8 cellular contexts compared by ENCODE assay signal in the genomic region with DNA sequence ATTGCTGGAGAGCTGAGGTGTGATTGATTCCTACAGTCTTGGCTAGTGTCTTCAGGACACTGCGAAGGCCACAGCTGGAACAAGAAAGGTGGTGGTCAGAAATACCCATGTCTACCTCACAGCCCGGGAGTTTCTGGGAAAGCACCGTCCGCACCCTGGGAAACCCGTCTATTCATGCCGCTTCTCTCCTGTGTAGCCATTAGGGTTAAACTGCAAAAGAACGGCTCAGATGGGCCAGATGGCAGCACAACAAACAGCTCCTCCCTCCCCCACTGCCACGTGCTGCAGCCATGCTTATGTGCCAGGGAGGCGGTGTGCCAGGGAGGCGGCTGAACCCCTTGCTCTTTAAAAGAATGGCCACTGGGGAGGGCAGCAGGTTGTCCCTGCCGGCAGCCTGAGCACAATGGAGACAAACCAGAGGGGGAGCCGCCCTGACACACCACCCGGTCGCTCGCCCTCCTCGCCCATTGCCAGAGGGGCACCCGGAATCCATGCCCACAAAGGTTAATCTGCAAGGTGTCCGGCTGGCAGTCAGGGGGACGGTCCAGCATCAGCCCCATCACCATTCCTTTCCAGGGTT.
DNase-seq lines count a peak whose midpoint lies in the region; ATAC-seq and TF ChIP-seq lines count a peak whose summit lies in the region.

No MANE protein-coding gene starts in this region.

- H3K27me3 Mint-ChIP-seq in activated CD8-positive, alpha-beta T cell treated with anti-CD3 and anti-CD28 coated beads for 36 hours, result no peaks in the 10 kb centered on the region

- CTCF ChIA-PET in activated CD8-positive, alpha-beta T cell treated with anti-CD3 and anti-CD28 coated beads for 36 hours (lab: Charles Lee), result interaction anchor here (0.8 to 3.1 kb wide), 11 partner anchors 8 to 83 kb away, joined by 3 to 16 read pairs (median 4); no protein-coding TSS in a partner anchor

- DNase-seq in GM03348 (ENCODE audit: low spot score) (peak; percentile 80), NCI-H1694 treated with DMSO at 0.1 percent for 48 hours (lab: John Stamatoyannopoulos, UW) (peak; percentile 94), foreskin keratinocyte (peak in 1 of 2 donors; percentile 30), occipital lobe (lab: John Stamatoyannopoulos, UW) (peak; percentile 89)
- peak; percentile 61 for DNase-seq in activated CD8-positive, alpha-beta T cell treated with anti-CD3 and anti-CD28 coated beads for 36 hours

- peak overlapping the region; percentile 56 for H3K27ac ChIP-seq in foreskin keratinocyte

- H3K36me3 Mint-ChIP-seq in activated CD8-positive, alpha-beta T cell treated with anti-CD3 and anti-CD28 coated beads for 36 hours (ENCODE audit: low read depth), result peaks cover 5% of the 10 kb centered on the region

- POLR2A ChIA-PET in activated CD8-positive, alpha-beta T cell treated with anti-CD3 and anti-CD28 coated beads for 36 hours (lab: Charles Lee), result interaction anchor here (0.6 to 4.8 kb wide), 8 partner anchors 7 to 38 kb away, joined by 3 to 27 read pairs (median 4); no protein-coding TSS in a partner anchor

- no peaks in the 10 kb centered on the region for H3K9me3 Mint-ChIP-seq in activated CD8-positive, alpha-beta T cell treated with anti-CD3 and anti-CD28 coated beads for 36 hours

- peaks cover 87% of the 10 kb centered on the region for H3K4me1 Mint-ChIP-seq in activated CD8-positive, alpha-beta T cell treated with anti-CD3 and anti-CD28 coated beads for 36 hours (ENCODE audit: low read depth)

- TF ChIP-seq CTCF in activated CD8-positive, alpha-beta T cell treated with anti-CD3 and anti-CD28 coated beads for 36 hours (IDR thresholded peaks at IDR 0.05), result no peak
- TF ChIP-seq CTCF in foreskin keratinocyte (conservative IDR thresholded peaks at IDR 0.05), result no peak

- H3K4me1 ChIP-seq in foreskin keratinocyte, result peaks cover 20% of the 10 kb centered on the region

- no peak for ATAC-seq in activated CD8-positive, alpha-beta T cell treated with anti-CD3 and anti-CD28 coated beads for 36 hours
- ATAC-seq in foreskin keratinocyte (peak; percentile 65), HG03460 (IDR thresholded peaks at IDR 0.05; ENCODE audit: unreplicated experiment) (no peak), GM21360 (IDR thresholded peaks at IDR 0.05; ENCODE audit: unreplicated experiment) (no peak)
- ATAC-seq in activated CD4-positive, CD25-positive, alpha-beta regulatory T cell treated with anti-CD3 and anti-CD28 coated beads, Interleukin-2, amount 50 U/mL, for 24 hours, result no peak

- no peaks in the 10 kb centered on the region for H3K27me3 ChIP-seq in foreskin keratinocyte

- peak overlapping the region; percentile 61 for H3K4me3 Mint-ChIP-seq in activated CD8-positive, alpha-beta T cell treated with anti-CD3 and anti-CD28 coated beads for 36 hours

- intact Hi-C loops in activated CD8-positive, alpha-beta T cell treated with anti-CD3 and anti-CD28 coated beads for 36 hours (cut with micrococcal nuclease), result no loop called here

- peak overlapping the region; percentile 89 for H3K27ac Mint-ChIP-seq in activated CD8-positive, alpha-beta T cell treated with anti-CD3 and anti-CD28 coated beads for 36 hours
